In genomic region chr16:72664480-72665408, GRCh38 we compare ENCODE assay signal across 8 cellular contexts.
DNase-seq lines count a peak whose midpoint lies in the region; ATAC-seq lines count a peak whose summit lies in the region.

No MANE protein-coding gene starts in this region.

- peak; percentile 99 for DNase-seq in AG20443 (ENCODE audit: low spot score)
- peak; percentile 92 for DNase-seq in NCI-H345 treated with DMSO at 0.1 percent for 48 hours (lab: John Stamatoyannopoulos, UW; ENCODE audit: unreplicated experiment)
- DNase-seq in activated CD4-positive, CD25-positive, alpha-beta regulatory T cell treated with anti-CD3 and anti-CD28 coated beads, Interleukin-2, amount 50 U/mL, for 16 hours (ENCODE audit: low read depth, low spot score) = peak; percentile 90
- DNase-seq in cerebellar nuclear complex (lab: John Stamatoyannopoulos, UW) = peak; percentile 64 to 81
- peak; percentile 99 for DNase-seq in islet precursor cell
- peak; percentile 88 to 92 (median 90) for DNase-seq in stimulated activated CD4-positive, alpha-beta T cell treated with anti-CD3 and anti-CD28 coated beads, Interleukin-12 subunit alpha, Interleukin-12 subunit beta, amount 100 ng/mL, for 48 hours (ENCODE audit: low read depth in 2 of 3, low spot score in 1 of 3)

- peak; percentile 99 for ATAC-seq in GM19035 (IDR thresholded peaks at IDR 0.05; ENCODE audit: unreplicated experiment)
- peak; percentile 98 for ATAC-seq in HG03342 (IDR thresholded peaks at IDR 0.05; ENCODE audit: unreplicated experiment)

Comparison
In these comparisons a context has a peak if more than half of its experiments do, and no peak if none do; other contexts are left out.
1. Peak in every context shown above with its lines: DNase-seq and ATAC-seq.